Comparison of ENCODE assay signal across 1 cellular context in the genomic region with DNA sequence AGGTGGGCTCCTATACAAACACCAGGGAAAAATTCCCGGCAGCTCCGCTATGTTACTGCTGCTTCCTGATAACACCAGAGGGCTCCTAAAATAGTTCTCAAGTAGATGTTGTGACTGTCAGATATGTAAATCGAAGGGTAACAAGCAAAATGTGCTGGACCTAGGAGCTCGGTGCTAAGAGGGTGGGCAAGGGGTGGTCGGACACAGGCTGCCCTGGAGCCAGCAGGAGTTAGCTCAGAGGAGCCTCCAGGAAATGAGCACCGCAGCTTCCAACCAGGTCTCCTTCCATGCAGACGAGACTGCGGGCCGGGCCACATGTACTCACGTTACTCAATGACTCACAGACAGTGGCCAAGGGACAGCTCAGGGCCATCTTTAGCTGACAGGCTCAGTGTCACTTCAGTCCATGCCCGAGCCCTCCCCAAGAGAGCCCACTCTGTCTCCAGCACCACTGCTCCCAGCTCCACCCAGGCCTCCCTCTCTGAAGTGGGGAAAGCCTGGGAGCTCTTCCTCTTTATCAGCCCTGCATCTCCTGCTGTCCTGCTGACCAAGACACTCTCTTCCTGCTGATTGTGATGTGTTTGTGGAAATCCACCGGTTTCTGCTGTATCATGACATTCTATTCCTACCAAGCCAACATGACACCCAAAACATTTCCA.
A peak's percentile ranks its signal among the peaks of the same experiment; 100 is the strongest.
TF ChIP-seq lines count a peak whose summit lies in the region.

No MANE protein-coding gene starts in this region.

TF ChIP-seq in K562, 482 proteins besides CTCF, POLR2A, EP300 and RAD21 (continued from another document):
- TF ChIP-seq, protein P1, sequence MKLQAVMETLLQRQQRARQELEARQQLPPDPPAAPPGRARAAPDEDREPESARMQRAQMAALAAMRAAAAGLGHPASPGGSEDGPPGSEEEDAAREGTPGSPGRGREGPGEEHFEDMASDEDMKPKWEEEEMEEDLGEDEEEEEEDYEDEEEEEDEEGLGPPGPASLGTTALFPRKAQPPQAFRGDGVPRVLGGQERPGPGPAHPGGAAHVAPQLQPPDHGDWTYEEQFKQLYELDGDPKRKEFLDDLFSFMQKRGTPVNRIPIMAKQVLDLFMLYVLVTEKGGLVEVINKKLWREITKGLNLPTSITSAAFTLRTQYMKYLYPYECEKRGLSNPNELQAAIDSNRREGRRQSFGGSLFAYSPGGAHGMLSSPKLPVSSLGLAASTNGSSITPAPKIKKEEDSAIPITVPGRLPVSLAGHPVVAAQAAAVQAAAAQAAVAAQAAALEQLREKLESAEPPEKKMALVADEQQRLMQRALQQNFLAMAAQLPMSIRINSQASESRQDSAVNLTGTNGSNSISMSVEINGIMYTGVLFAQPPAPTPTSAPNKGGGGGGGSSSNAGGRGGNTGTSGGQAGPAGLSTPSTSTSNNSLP (IDR thresholded peaks at IDR 0.05; ENCODE audit: borderline replicate concordance, low read depth, low read length): no peak
- TF ChIP-seq ELF2 (CRISPR knock-in tag; IDR thresholded peaks at IDR 0.05) (no peak), PURB (CRISPR knock-in tag; IDR thresholded peaks at IDR 0.05; ENCODE audit: low read depth) (no peak), ZNF224 (CRISPR knock-in tag; IDR thresholded peaks at IDR 0.05) (no peak), KLF10 (CRISPR knock-in tag; IDR thresholded peaks at IDR 0.05) (no peak), NBN (IDR thresholded peaks at IDR 0.05; ENCODE audit: low read depth) (no peak), ZC3H11A (IDR thresholded peaks at IDR 0.05; ENCODE audit: low read depth, low read length) (no peak), EWSR1 (IDR thresholded peaks at IDR 0.05; ENCODE audit: borderline replicate concordance, low read depth, partially characterized antibody) (no peak), ZNF12 (CRISPR knock-in tag; IDR thresholded peaks at IDR 0.05) (no peak), BRD9 (IDR thresholded peaks at IDR 0.05; ENCODE audit: low read depth, partially characterized antibody) (no peak), ELF4 (CRISPR knock-in tag; IDR thresholded peaks at IDR 0.05) (no peak), ZNF785 (CRISPR knock-in tag; IDR thresholded peaks at IDR 0.05) (no peak), NCOA6 (IDR thresholded peaks at IDR 0.05) (no peak), ZNF609 (CRISPR knock-in tag; IDR thresholded peaks at IDR 0.05; ENCODE audit: borderline replicate concordance) (no peak), ZNF655 (CRISPR knock-in tag; IDR thresholded peaks at IDR 0.05) (no peak), GATAD2B (IDR thresholded peaks at IDR 0.05; ENCODE audit: borderline replicate concordance) (no peak), ZNF696 (CRISPR knock-in tag; conservative IDR thresholded peaks at IDR 0.05) (no peak), CAMTA2 (CRISPR knock-in tag; conservative IDR thresholded peaks at IDR 0.05) (no peak), NEUROD1 (IDR thresholded peaks at IDR 0.05; ENCODE audit: borderline replicate concordance, low read depth, low read length, partially characterized antibody) (peak; percentile 23), ARID2 (IDR thresholded peaks at IDR 0.05) (no peak)
- TF ChIP-seq, protein P2, sequence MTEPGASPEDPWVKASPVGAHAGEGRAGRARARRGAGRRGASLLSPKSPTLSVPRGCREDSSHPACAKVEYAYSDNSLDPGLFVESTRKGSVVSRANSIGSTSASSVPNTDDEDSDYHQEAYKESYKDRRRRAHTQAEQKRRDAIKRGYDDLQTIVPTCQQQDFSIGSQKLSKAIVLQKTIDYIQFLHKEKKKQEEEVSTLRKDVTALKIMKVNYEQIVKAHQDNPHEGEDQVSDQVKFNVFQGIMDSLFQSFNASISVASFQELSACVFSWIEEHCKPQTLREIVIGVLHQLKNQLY (CRISPR knock-in tag; conservative IDR thresholded peaks at IDR 0.05): no peak
- TF ChIP-seq, protein P3, sequence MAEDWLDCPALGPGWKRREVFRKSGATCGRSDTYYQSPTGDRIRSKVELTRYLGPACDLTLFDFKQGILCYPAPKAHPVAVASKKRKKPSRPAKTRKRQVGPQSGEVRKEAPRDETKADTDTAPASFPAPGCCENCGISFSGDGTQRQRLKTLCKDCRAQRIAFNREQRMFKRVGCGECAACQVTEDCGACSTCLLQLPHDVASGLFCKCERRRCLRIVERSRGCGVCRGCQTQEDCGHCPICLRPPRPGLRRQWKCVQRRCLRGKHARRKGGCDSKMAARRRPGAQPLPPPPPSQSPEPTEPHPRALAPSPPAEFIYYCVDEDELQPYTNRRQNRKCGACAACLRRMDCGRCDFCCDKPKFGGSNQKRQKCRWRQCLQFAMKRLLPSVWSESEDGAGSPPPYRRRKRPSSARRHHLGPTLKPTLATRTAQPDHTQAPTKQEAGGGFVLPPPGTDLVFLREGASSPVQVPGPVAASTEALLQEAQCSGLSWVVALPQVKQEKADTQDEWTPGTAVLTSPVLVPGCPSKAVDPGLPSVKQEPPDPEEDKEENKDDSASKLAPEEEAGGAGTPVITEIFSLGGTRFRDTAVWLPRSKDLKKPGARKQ (CRISPR knock-in tag; IDR thresholded peaks at IDR 0.05): no peak
- TF ChIP-seq, protein P4, sequence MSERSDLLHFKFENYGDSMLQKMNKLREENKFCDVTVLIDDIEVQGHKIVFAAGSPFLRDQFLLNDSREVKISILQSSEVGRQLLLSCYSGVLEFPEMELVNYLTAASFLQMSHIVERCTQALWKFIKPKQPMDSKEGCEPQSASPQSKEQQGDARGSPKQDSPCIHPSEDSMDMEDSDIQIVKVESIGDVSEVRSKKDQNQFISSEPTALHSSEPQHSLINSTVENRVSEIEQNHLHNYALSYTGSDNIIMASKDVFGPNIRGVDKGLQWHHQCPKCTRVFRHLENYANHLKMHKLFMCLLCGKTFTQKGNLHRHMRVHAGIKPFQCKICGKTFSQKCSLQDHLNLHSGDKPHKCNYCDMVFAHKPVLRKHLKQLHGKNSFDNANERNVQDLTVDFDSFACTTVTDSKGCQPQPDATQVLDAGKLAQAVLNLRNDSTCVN (CRISPR knock-in tag; IDR thresholded peaks at IDR 0.05): no peak
- TF ChIP-seq, protein P5, sequence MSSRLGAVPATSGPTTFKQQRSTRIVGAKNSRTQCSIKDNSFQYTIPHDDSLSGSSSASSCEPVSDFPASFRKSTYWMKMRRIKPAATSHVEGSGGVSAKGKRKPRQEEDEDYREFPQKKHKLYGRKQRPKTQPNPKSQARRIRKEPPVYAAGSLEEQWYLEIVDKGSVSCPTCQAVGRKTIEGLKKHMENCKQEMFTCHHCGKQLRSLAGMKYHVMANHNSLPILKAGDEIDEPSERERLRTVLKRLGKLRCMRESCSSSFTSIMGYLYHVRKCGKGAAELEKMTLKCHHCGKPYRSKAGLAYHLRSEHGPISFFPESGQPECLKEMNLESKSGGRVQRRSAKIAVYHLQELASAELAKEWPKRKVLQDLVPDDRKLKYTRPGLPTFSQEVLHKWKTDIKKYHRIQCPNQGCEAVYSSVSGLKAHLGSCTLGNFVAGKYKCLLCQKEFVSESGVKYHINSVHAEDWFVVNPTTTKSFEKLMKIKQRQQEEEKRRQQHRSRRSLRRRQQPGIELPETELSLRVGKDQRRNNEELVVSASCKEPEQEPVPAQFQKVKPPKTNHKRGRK (tag; IDR thresholded peaks at IDR 0.05): no peak
